26 cellular contexts compared by ENCODE assay signal in the genomic region with DNA sequence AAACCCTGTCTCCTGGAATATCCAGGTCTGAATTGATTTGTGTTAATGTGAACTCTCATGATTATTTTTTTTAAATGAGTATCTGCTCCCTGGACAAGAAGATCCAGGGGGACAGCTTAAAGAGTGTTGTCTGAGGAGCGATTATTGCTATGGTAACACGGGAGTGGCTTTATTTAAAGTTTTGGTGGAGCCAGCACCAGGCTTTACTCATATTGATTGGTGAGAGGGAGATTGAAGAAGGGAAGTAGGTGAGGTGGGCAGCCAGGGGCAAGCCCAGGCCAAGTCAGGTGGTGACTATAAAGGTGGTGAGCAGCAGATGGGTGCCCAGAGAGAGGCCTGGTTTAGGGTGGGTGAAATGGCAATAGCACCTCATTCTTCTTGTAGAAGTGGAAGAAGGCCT. TPM values are rescaled to one million over a fixed set of nuclear protein-coding genes. Genes with fewer than 3 reads are reported as not detected.
DNase-seq lines count a peak whose midpoint lies in the region; FAIRE-seq and TF ChIP-seq lines count a peak whose summit lies in the region.
"Had no signal": no experiment of that assay in that cellular context is flagged by ENCODE, and none has a peak within 500 bp of the region (broad histone marks: within the 10 kb centered on the region; RNA-seq: fewer than 3 reads in every experiment).

No MANE protein-coding gene starts in this region.

- H3K4me3 ChIP-seq in bronchial epithelial cell (ENCODE audit: low read depth, low read length) (no peak overlapping the region), stomach (no peak overlapping the region)
- H3K4me3 ChIP-seq: GM23248, HAP-1 had no signal

- TF ChIP-seq POLR2A in stomach (IDR thresholded peaks at IDR 0.05), result no peak

- H3K27me3 ChIP-seq in bronchial epithelial cell (ENCODE audit: control insufficient read depth, insufficient read depth, low read length) (no peaks in the 10 kb centered on the region), stomach (no peaks in the 10 kb centered on the region)

- no peak for TF ChIP-seq CTCF in bronchial epithelial cell (IDR thresholded peaks at IDR 0.05; ENCODE audit: insufficient read depth, low read length, severe bottlenecking)
- no peak for TF ChIP-seq CTCF in stomach (IDR thresholded peaks at IDR 0.05)

- FAIRE-seq in bronchial epithelial cell (lab: Jason Lieb, UNC), result no peak

- intact Hi-C loops in stomach (cut with DNase I; ENCODE audit: low total_unique reads), result no loop called here

- DNase-seq in HT-29 (ENCODE audit: low spot score), result peak; percentile 48
- peak; percentile 44 for DNase-seq in bronchial epithelial cell (ENCODE audit: low read depth)
- peak; percentile 62 for DNase-seq in mucosa of gallbladder (ENCODE audit: low spot score)
- DNase-seq in stomach, result no peak
- DNase-seq in GM19238 (ENCODE audit: insufficient read length, low spot score), result no peak
- DNase-seq in activated naive CD4-positive, alpha-beta T cell treated with anti-CD3 and anti-CD28 coated beads, Interleukin-2, amount 50 U/mL, for 16 hours, result no peak
- DNase-seq in NCI-H2227 treated with DMSO at 0.1 percent for 48 hours (lab: John Stamatoyannopoulos, UW), result no peak
- no peak for DNase-seq in SHP77 treated with DMSO at 0.1 percent for 48 hours (lab: John Stamatoyannopoulos, UW)
- DNase-seq: CD4-positive, alpha-beta T cell; COR-L47; DMS 273 treated with DMSO at 0.1 percent for 48 hours; DMS79 treated with DMSO at 0.1 percent for 48 hours; GM23248; NCI-H1694; NCI-H2081 treated with DMSO at 0.1 percent for 48 hours; NCI-H2171 treated with DMSO at 0.1 percent for 48 hours; NCI-H446; NCI-H526; PC-3; RPMI8226; SIG-M5; SK-N-SH had no signal

- peak overlapping the region in 4 of 5 donors; percentile 50 to 84 (median 78) for H3K27ac ChIP-seq in stomach
- H3K27ac ChIP-seq: GM23248, KMS-11 had no signal

- 32 to 68% (median 46%) methylated on average over 2 of the region's 2 CpGs for WGBS in stomach, 5 donors

- H3K4me1 ChIP-seq in stomach, result peaks cover 0 to 19% (median 5%) of the 10 kb centered on the region in 4 donors

- H3K36me3 ChIP-seq in bronchial epithelial cell (ENCODE audit: control insufficient read depth, insufficient read depth, low read length) (no peaks in the 10 kb centered on the region), stomach (no peaks in the 10 kb centered on the region)
- H3K36me3 ChIP-seq: HAP-1 had no signal

- no peak for TF ChIP-seq EP300 in stomach (IDR thresholded peaks at IDR 0.05)

- no peaks in the 10 kb centered on the region for H3K9me3 ChIP-seq in stomach
- H3K9me3 ChIP-seq: HAP-1, SK-N-SH had no signal

RNA-seq across cellular contexts. Expression of gene AGR2, which starts 10.2 kb away (rescaled TPM):
- total RNA-seq in HT-29 (2014; rRNA removed; shearing (Covaris generic)), result 163 and 215 TPM in 2 replicates
- total RNA-seq in bronchial epithelial cell (118 and 163 TPM in 2 replicates), mucosa of gallbladder (979 TPM), stomach (1,000 to 10,000 TPM in 1 of 5 donors, 100 to 1,000 TPM in 3, 10 to 100 TPM in 1; 32.1 to 2,927 (median 145) TPM)
- 100 to 1,000 TPM; 122 to 625 (median 228) TPM for polyA plus RNA-seq in stomach
- total RNA-seq: A673; CD4-positive, alpha-beta T cell; GM23248 had no signal
- polyA plus RNA-seq: BJ, GM23248, SK-N-SH had no signal

Comparison
In these comparisons a context has a peak if more than half of its experiments do, and no peak if none do; other contexts are left out.
1. DNase-seq: peak in HT-29 (single experiment), bronchial epithelial cell (single experiment) and mucosa of gallbladder (single experiment); none in stomach (single experiment), GM19238 (single experiment), activated naive CD4-positive, alpha-beta T cell treated with anti-CD3 and anti-CD28 coated beads, Interleukin-2, amount 50 U/mL, for 16 hours (single experiment), NCI-H2227 treated with DMSO at 0.1 percent for 48 hours (single experiment) and SHP77 treated with DMSO at 0.1 percent for 48 hours (single experiment).